In genomic region chr5:178375348-178375747, GRCh38 we compare ENCODE assay signal across 28 cellular contexts.
"Had no signal": no experiment of that assay in that cellular context is flagged by ENCODE, and none has a peak within 500 bp of the region (broad histone marks: within the 10 kb centered on the region; RNA-seq: fewer than 3 reads in every experiment).

No MANE protein-coding gene starts in this region.

- H3K4me3 ChIP-seq: body of pancreas, esophagus squamous epithelium, gastroesophageal sphincter had no signal

- H3K4me3 Mint-ChIP-seq: activated CD4-positive, alpha-beta memory T cell treated with anti-CD3 and anti-CD28 coated beads, Interleukin-2, amount 10 ng/mL, durations not matched to agents 7 days and 5 days; activated CD4-positive, alpha-beta T cell treated with anti-CD3 and anti-CD28 coated beads for 36 hours; activated CD4-positive, alpha-beta T cell treated with anti-CD3 and anti-CD28 coated beads, Interleukin-2, amount 10 ng/mL, durations not matched to agents 24 days and 14 days; activated naive CD8-positive, alpha-beta T cell; activated T-cell treated with anti-CD3 and anti-CD28 coated beads, Interleukin-2, amount 50 U/mL, for 24 hours; activated T-cell treated with anti-CD3 and anti-CD28 coated beads, Interleukin-2, amount 50 U/mL, for 72 hours; activated T-helper 17 cell treated with anti-CD3 and anti-CD28 coated beads, Interleukin-2, amount 50 U/mL, for 72 hours had no signal

- H3K4me1 ChIP-seq: body of pancreas had no signal

- H3K27ac ChIP-seq: body of pancreas, epithelial cell of prostate, esophagus squamous epithelium, gastroesophageal sphincter had no signal

- H3K27me3 Mint-ChIP-seq: activated CD4-positive, alpha-beta memory T cell treated with anti-CD3 and anti-CD28 coated beads, Interleukin-2, amount 10 ng/mL, durations not matched to agents 7 days and 5 days; activated CD4-positive, alpha-beta T cell treated with anti-CD3 and anti-CD28 coated beads for 36 hours; activated CD4-positive, alpha-beta T cell treated with anti-CD3 and anti-CD28 coated beads, Interleukin-2, amount 10 ng/mL, durations not matched to agents 24 days and 14 days; activated naive CD8-positive, alpha-beta T cell had no signal

- H3K36me3 ChIP-seq: esophagus squamous epithelium, gastroesophageal sphincter had no signal

- FAIRE-seq: colon, endometrium, endothelial cell of umbilical vein had no signal

- H3K4me1 Mint-ChIP-seq: activated CD4-positive, alpha-beta memory T cell treated with anti-CD3 and anti-CD28 coated beads, Interleukin-2, amount 10 ng/mL, durations not matched to agents 7 days and 5 days; activated CD4-positive, alpha-beta T cell treated with anti-CD3 and anti-CD28 coated beads for 36 hours; activated CD4-positive, alpha-beta T cell treated with anti-CD3 and anti-CD28 coated beads, Interleukin-2, amount 10 ng/mL, durations not matched to agents 24 days and 14 days; activated T-helper 17 cell treated with anti-CD3 and anti-CD28 coated beads, Interleukin-2, amount 50 U/mL, for 72 hours had no signal

- DNase-seq: activated CD4-positive, alpha-beta memory T cell treated with anti-CD3 and anti-CD28 coated beads, Interleukin-2, amount 10 ng/mL, durations not matched to agents 7 days and 5 days; activated CD4-positive, alpha-beta T cell treated with anti-CD3 and anti-CD28 coated beads for 36 hours; activated CD4-positive, alpha-beta T cell treated with anti-CD3 and anti-CD28 coated beads, Interleukin-2, amount 10 ng/mL, durations not matched to agents 24 days and 14 days; activated CD4-positive, CD25-positive, alpha-beta regulatory T cell; activated CD4-positive, CD25-positive, alpha-beta regulatory T cell treated with anti-CD3 and anti-CD28 coated beads, Interleukin-2, amount 50 U/mL, for 72 hours; activated CD8-positive, alpha-beta memory T cell treated with anti-CD3 and anti-CD28 coated beads, Interleukin-2, amount 50 U/mL, for 48 hours; activated effector memory CD4-positive, alpha-beta T cell treated with Interleukin-2 at 50 U/mL for 16 hours; activated gamma-delta T cell treated with Interleukin-2 at 50 U/mL for 16 hours; activated naive CD4-positive, alpha-beta T cell treated with anti-CD3 and anti-CD28 coated beads, Interleukin-2, amount 50 U/mL, for 16 hours; activated naive CD4-positive, alpha-beta T cell treated with Interleukin-2 at 50 U/mL for 16 hours; activated T-cell treated with anti-CD3 and anti-CD28 coated beads for 4 hours; activated T-cell treated with anti-CD3 and anti-CD28 coated beads, Interleukin-2, amount 50 U/mL, for 24 hours; activated T-cell treated with anti-CD3 and anti-CD28 coated beads, Interleukin-2, amount 50 U/mL, for 72 hours; amniotic stem cell; anterior cingulate cortex; body of pancreas; caudate nucleus; effector CD8-positive, alpha-beta T cell; esophagus squamous epithelium; foreskin melanocyte; T-helper 2 cell had no signal

- H3K9me3 ChIP-seq: body of pancreas, esophagus squamous epithelium, gastroesophageal sphincter had no signal

- H3K9me3 Mint-ChIP-seq: activated CD4-positive, alpha-beta memory T cell treated with anti-CD3 and anti-CD28 coated beads, Interleukin-2, amount 10 ng/mL, durations not matched to agents 7 days and 5 days; activated CD4-positive, alpha-beta T cell treated with anti-CD3 and anti-CD28 coated beads, Interleukin-2, amount 10 ng/mL, durations not matched to agents 24 days and 14 days; activated T-cell treated with anti-CD3 and anti-CD28 coated beads, Interleukin-2, amount 50 U/mL, for 24 hours; activated T-cell treated with anti-CD3 and anti-CD28 coated beads, Interleukin-2, amount 50 U/mL, for 72 hours; activated T-helper 17 cell treated with anti-CD3 and anti-CD28 coated beads, Interleukin-2, amount 50 U/mL, for 72 hours had no signal

- H3K36me3 Mint-ChIP-seq: activated naive CD8-positive, alpha-beta T cell had no signal

- H3K27ac Mint-ChIP-seq: activated CD4-positive, alpha-beta memory T cell treated with anti-CD3 and anti-CD28 coated beads, Interleukin-2, amount 10 ng/mL, durations not matched to agents 7 days and 5 days; activated CD4-positive, alpha-beta T cell treated with anti-CD3 and anti-CD28 coated beads for 36 hours; activated CD4-positive, alpha-beta T cell treated with anti-CD3 and anti-CD28 coated beads, Interleukin-2, amount 10 ng/mL, durations not matched to agents 24 days and 14 days; activated naive CD8-positive, alpha-beta T cell; activated T-cell treated with anti-CD3 and anti-CD28 coated beads, Interleukin-2, amount 50 U/mL, for 24 hours; activated T-cell treated with anti-CD3 and anti-CD28 coated beads, Interleukin-2, amount 50 U/mL, for 72 hours; activated T-helper 17 cell treated with anti-CD3 and anti-CD28 coated beads, Interleukin-2, amount 50 U/mL, for 72 hours had no signal
